Comparison of ENCODE assay signal across 1 cellular context in the genomic region with DNA sequence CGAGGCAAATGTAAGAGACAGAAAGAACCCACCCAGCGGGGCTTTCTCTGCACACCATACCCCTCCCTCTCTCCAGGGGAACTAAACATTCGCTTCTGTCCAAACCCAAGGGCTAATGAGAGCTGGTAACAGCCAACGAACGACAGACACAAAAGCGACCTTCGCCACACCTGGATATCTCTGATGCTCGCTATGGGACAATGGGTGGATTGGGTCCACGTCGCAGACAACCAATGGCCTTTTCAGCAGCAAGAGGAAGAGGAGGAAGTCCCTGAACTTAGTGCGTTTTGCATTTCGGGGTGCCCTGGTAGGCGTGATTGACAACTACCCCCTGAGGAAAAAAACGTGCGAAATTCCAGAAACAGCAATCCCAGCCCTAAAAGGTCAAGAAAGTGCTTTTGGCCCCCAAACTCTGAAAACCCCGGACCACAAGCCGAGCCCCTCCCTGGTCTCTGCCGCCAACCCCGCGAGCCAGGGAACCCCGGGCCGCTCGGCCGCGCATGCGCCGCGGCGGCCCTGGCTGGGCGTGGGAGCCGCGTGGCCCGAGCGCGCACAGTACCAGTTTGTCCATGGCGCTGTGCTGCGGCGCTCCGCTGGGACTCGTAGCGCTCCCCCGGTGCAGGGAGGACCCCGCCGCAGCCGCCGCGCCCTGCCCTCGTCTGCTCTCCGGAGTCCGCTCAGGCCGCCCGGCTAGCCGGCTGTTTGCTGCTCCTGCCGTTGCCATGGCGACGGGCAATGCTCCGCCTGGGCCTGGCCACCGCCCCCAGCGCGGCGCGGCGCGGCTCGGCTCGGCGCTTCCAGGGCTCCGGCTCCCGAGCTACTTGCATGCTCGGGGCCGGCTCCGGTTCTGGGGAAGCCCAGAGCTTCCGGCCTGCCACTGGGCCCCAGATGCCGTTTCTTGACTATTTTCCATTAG.
TF ChIP-seq lines count a peak whose summit lies in the region.

No MANE protein-coding gene starts in this region.

TF ChIP-seq in HepG2, 621 proteins besides CTCF, POLR2A, EP300 and RAD21 (continued from another document and continues in another):
- TF ChIP-seq, protein P1, sequence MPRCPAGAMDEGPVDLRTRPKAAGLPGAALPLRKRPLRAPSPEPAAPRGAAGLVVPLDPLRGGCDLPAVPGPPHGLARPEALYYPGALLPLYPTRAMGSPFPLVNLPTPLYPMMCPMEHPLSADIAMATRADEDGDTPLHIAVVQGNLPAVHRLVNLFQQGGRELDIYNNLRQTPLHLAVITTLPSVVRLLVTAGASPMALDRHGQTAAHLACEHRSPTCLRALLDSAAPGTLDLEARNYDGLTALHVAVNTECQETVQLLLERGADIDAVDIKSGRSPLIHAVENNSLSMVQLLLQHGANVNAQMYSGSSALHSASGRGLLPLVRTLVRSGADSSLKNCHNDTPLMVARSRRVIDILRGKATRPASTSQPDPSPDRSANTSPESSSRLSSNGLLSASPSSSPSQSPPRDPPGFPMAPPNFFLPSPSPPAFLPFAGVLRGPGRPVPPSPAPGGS (CRISPR knock-in tag; IDR thresholded peaks at IDR 0.05) = peak; percentile 83
- TF ChIP-seq ZNF709 (CRISPR knock-in tag; IDR thresholded peaks at IDR 0.05) (no peak), ZNF552 (CRISPR knock-in tag; IDR thresholded peaks at IDR 0.05; ENCODE audit: borderline replicate concordance) (no peak), MYNN (CRISPR knock-in tag; IDR thresholded peaks at IDR 0.05; ENCODE audit: low read depth) (no peak), CAMTA2 (CRISPR knock-in tag; IDR thresholded peaks at IDR 0.05; ENCODE audit: borderline replicate concordance) (peak; percentile 54; the same call in 1 of the 2 replicates), ZNF33B (CRISPR knock-in tag; IDR thresholded peaks at IDR 0.05) (no peak), FOSL2 (CRISPR knock-in tag; IDR thresholded peaks at IDR 0.05) (no peak), ZSCAN29 (CRISPR knock-in tag; conservative IDR thresholded peaks at IDR 0.05) (0 out of 2 replicates have a peak, but pooled peaks have one; percentile 31), ARNT (IDR thresholded peaks at IDR 0.05) (no peak), PAWR (CRISPR knock-in tag; IDR thresholded peaks at IDR 0.05; ENCODE audit: borderline replicate concordance) (no peak), IKZF4 (CRISPR knock-in tag; IDR thresholded peaks at IDR 0.05; ENCODE audit: borderline replicate concordance, low read depth, not compliant biosample characterization) (peak; percentile 82), POGZ (CRISPR knock-in tag; IDR thresholded peaks at IDR 0.05) (peak; percentile 71), GABPB1 (CRISPR knock-in tag; IDR thresholded peaks at IDR 0.05) (peak; percentile 70; the same call in 1 of the 2 replicates), MAFF (IDR thresholded peaks at IDR 0.05; ENCODE audit: low read depth, low read length) (no peak), BRD4 (CRISPR knock-in tag; IDR thresholded peaks at IDR 0.05) (no peak), ZSCAN25 (CRISPR knock-in tag; IDR thresholded peaks at IDR 0.05) (0 out of 2 replicates have a peak, but pooled peaks have one; percentile 57), ZNF724P (CRISPR knock-in tag; IDR thresholded peaks at IDR 0.05; ENCODE audit: borderline replicate concordance) (peak; percentile 91), SP5 (CRISPR knock-in tag; IDR thresholded peaks at IDR 0.05; ENCODE audit: borderline replicate concordance, low read depth) (no peak), XRCC5 (optimal IDR thresholded peaks at IDR 0.05; ENCODE audit: low read length) (peak; percentile 0), ZNF614 (CRISPR knock-in tag; IDR thresholded peaks at IDR 0.05; ENCODE audit: borderline replicate concordance) (0 out of 2 replicates have a peak, but pooled peaks have one; percentile 15), NR2F2 (IDR thresholded peaks at IDR 0.05; ENCODE audit: borderline replicate concordance, low read depth) (no peak)
- TF ChIP-seq, protein P2, sequence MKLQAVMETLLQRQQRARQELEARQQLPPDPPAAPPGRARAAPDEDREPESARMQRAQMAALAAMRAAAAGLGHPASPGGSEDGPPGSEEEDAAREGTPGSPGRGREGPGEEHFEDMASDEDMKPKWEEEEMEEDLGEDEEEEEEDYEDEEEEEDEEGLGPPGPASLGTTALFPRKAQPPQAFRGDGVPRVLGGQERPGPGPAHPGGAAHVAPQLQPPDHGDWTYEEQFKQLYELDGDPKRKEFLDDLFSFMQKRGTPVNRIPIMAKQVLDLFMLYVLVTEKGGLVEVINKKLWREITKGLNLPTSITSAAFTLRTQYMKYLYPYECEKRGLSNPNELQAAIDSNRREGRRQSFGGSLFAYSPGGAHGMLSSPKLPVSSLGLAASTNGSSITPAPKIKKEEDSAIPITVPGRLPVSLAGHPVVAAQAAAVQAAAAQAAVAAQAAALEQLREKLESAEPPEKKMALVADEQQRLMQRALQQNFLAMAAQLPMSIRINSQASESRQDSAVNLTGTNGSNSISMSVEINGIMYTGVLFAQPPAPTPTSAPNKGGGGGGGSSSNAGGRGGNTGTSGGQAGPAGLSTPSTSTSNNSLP (IDR thresholded peaks at IDR 0.05; ENCODE audit: low read depth, low read length) = no peak
- TF ChIP-seq, protein P3, sequence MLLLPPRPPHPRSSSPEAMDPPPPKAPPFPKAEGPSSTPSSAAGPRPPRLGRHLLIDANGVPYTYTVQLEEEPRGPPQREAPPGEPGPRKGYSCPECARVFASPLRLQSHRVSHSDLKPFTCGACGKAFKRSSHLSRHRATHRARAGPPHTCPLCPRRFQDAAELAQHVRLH (CRISPR knock-in tag; IDR thresholded peaks at IDR 0.05; ENCODE audit: borderline replicate concordance, low read depth) = no peak
- TF ChIP-seq, protein P4, sequence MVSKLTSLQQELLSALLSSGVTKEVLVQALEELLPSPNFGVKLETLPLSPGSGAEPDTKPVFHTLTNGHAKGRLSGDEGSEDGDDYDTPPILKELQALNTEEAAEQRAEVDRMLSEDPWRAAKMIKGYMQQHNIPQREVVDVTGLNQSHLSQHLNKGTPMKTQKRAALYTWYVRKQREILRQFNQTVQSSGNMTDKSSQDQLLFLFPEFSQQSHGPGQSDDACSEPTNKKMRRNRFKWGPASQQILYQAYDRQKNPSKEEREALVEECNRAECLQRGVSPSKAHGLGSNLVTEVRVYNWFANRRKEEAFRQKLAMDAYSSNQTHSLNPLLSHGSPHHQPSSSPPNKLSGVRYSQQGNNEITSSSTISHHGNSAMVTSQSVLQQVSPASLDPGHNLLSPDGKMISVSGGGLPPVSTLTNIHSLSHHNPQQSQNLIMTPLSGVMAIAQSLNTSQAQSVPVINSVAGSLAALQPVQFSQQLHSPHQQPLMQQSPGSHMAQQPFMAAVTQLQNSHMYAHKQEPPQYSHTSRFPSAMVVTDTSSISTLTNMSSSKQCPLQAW (CRISPR knock-in tag; IDR thresholded peaks at IDR 0.05) = no peak
- TF ChIP-seq, protein P5, sequence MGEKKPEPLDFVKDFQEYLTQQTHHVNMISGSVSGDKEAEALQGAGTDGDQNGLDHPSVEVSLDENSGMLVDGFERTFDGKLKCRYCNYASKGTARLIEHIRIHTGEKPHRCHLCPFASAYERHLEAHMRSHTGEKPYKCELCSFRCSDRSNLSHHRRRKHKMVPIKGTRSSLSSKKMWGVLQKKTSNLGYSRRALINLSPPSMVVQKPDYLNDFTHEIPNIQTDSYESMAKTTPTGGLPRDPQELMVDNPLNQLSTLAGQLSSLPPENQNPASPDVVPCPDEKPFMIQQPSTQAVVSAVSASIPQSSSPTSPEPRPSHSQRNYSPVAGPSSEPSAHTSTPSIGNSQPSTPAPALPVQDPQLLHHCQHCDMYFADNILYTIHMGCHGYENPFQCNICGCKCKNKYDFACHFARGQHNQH (CRISPR knock-in tag; IDR thresholded peaks at IDR 0.05) = peak; percentile 63; the same call in 1 of the 2 replicates
- TF ChIP-seq, protein P6, sequence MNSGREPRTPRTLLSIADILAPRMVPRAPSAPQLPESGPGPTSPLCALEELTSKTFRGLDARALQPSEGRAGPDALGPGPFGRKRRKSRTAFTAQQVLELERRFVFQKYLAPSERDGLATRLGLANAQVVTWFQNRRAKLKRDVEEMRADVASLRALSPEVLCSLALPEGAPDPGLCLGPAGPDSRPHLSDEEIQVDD (CRISPR knock-in tag; IDR thresholded peaks at IDR 0.05; ENCODE audit: borderline replicate concordance) = peak; percentile 74; the same call in 1 of the 2 replicates
- TF ChIP-seq, protein P7, sequence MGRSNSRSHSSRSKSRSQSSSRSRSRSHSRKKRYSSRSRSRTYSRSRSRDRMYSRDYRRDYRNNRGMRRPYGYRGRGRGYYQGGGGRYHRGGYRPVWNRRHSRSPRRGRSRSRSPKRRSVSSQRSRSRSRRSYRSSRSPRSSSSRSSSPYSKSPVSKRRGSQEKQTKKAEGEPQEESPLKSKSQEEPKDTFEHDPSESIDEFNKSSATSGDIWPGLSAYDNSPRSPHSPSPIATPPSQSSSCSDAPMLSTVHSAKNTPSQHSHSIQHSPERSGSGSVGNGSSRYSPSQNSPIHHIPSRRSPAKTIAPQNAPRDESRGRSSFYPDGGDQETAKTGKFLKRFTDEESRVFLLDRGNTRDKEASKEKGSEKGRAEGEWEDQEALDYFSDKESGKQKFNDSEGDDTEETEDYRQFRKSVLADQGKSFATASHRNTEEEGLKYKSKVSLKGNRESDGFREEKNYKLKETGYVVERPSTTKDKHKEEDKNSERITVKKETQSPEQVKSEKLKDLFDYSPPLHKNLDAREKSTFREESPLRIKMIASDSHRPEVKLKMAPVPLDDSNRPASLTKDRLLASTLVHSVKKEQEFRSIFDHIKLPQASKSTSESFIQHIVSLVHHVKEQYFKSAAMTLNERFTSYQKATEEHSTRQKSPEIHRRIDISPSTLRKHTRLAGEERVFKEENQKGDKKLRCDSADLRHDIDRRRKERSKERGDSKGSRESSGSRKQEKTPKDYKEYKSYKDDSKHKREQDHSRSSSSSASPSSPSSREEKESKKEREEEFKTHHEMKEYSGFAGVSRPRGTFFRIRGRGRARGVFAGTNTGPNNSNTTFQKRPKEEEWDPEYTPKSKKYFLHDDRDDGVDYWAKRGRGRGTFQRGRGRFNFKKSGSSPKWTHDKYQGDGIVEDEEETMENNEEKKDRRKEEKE (IDR thresholded peaks at IDR 0.05) = no peak
- TF ChIP-seq, protein P8, sequence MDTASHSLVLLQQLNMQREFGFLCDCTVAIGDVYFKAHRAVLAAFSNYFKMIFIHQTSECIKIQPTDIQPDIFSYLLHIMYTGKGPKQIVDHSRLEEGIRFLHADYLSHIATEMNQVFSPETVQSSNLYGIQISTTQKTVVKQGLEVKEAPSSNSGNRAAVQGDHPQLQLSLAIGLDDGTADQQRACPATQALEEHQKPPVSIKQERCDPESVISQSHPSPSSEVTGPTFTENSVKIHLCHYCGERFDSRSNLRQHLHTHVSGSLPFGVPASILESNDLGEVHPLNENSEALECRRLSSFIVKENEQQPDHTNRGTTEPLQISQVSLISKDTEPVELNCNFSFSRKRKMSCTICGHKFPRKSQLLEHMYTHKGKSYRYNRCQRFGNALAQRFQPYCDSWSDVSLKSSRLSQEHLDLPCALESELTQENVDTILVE (CRISPR knock-in tag; IDR thresholded peaks at IDR 0.05) = peak; percentile 37; the same call in 1 of the 2 replicates
- TF ChIP-seq, protein P9, sequence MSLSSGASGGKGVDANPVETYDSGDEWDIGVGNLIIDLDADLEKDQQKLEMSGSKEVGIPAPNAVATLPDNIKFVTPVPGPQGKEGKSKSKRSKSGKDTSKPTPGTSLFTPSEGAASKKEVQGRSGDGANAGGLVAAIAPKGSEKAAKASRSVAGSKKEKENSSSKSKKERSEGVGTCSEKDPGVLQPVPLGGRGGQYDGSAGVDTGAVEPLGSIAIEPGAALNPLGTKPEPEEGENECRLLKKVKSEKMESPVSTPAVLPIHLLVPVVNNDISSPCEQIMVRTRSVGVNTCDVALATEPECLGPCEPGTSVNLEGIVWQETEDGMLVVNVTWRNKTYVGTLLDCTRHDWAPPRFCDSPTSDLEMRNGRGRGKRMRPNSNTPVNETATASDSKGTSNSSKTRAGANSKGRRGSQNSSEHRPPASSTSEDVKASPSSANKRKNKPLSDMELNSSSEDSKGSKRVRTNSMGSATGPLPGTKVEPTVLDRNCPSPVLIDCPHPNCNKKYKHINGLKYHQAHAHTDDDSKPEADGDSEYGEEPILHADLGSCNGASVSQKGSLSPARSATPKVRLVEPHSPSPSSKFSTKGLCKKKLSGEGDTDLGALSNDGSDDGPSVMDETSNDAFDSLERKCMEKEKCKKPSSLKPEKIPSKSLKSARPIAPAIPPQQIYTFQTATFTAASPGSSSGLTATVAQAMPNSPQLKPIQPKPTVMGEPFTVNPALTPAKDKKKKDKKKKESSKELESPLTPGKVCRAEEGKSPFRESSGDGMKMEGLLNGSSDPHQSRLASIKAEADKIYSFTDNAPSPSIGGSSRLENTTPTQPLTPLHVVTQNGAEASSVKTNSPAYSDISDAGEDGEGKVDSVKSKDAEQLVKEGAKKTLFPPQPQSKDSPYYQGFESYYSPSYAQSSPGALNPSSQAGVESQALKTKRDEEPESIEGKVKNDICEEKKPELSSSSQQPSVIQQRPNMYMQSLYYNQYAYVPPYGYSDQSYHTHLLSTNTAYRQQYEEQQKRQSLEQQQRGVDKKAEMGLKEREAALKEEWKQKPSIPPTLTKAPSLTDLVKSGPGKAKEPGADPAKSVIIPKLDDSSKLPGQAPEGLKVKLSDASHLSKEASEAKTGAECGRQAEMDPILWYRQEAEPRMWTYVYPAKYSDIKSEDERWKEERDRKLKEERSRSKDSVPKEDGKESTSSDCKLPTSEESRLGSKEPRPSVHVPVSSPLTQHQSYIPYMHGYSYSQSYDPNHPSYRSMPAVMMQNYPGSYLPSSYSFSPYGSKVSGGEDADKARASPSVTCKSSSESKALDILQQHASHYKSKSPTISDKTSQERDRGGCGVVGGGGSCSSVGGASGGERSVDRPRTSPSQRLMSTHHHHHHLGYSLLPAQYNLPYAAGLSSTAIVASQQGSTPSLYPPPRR (CRISPR knock-in tag; IDR thresholded peaks at IDR 0.05; ENCODE audit: borderline replicate concordance) = no peak
- TF ChIP-seq, protein P10, sequence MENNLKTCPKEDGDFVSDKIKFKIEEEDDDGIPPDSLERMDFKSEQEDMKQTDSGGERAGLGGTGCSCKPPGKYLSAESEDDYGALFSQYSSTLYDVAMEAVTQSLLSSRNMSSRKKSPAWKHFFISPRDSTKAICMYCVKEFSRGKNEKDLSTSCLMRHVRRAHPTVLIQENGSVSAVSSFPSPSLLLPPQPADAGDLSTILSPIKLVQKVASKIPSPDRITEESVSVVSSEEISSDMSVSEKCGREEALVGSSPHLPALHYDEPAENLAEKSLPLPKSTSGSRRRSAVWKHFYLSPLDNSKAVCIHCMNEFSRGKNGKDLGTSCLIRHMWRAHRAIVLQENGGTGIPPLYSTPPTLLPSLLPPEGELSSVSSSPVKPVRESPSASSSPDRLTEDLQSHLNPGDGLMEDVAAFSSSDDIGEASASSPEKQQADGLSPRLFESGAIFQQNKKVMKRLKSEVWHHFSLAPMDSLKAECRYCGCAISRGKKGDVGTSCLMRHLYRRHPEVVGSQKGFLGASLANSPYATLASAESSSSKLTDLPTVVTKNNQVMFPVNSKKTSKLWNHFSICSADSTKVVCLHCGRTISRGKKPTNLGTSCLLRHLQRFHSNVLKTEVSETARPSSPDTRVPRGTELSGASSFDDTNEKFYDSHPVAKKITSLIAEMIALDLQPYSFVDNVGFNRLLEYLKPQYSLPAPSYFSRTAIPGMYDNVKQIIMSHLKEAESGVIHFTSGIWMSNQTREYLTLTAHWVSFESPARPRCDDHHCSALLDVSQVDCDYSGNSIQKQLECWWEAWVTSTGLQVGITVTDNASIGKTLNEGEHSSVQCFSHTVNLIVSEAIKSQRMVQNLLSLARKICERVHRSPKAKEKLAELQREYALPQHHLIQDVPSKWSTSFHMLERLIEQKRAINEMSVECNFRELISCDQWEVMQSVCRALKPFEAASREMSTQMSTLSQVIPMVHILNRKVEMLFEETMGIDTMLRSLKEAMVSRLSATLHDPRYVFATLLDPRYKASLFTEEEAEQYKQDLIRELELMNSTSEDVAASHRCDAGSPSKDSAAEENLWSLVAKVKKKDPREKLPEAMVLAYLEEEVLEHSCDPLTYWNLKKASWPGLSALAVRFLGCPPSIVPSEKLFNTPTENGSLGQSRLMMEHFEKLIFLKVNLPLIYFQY (CRISPR knock-in tag; IDR thresholded peaks at IDR 0.05; ENCODE audit: borderline replicate concordance) = peak; percentile 68; the same call in 1 of the 2 replicates
